In the genomic region with DNA sequence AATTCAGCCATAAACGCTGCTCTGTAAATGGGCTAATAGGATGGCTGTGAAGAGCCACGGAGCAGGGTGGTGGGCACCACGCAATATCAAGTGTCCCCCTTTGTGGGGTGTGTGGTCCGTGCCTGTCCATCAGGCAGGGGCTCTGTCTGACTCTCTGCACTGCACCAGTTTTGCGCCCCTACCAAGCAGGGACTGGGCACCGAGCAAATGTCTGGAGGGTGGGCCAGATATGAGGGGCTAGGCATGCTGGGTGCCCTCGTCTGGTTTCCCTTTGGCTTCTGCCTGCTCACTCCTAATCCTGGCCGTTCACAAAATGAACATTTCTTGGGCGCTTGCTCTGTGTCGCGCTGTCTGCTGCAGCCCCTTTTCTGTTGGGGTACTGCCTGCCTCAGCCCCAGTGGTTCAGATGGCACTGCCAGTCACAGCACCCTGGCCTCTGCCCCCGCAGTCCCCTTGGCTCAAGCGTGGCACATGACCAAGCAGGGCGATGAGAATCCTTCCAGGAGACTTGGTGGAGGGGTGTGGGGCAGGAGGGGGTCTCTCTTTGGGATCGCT, we compare ENCODE assay signal across 15 cellular contexts. TPM values are rescaled to one million over a fixed set of nuclear protein-coding genes. Genes with fewer than 3 reads are reported as not detected.
DNase-seq lines count a peak whose midpoint lies in the region; ATAC-seq lines count a peak whose summit lies in the region.
"Had no signal": no experiment of that assay in that cellular context is flagged by ENCODE, and none has a peak within 500 bp of the region (broad histone marks: within the 10 kb centered on the region; RNA-seq: fewer than 3 reads in every experiment).

No MANE protein-coding gene starts in this region.

- H3K27me3 Mint-ChIP-seq in naive B cell, result no peaks in the 10 kb centered on the region
- H3K27me3 Mint-ChIP-seq: activated CD4-positive, alpha-beta memory T cell treated with anti-CD3 and anti-CD28 coated beads for 36 hours had no signal

- no peak overlapping the region for H3K4me3 ChIP-seq in esophagus (ENCODE audit: low read depth in 1 of 2, low read length in 2 of 2)
- H3K4me3 ChIP-seq: cardiac muscle cell, tibial artery had no signal

- H3K36me3 Mint-ChIP-seq in naive B cell, result peaks cover 0 to 15% of the 10 kb centered on the region in 2 donors

- peaks cover 6 to 7% of the 10 kb centered on the region in 2 donors for H3K9me3 ChIP-seq in esophagus (ENCODE audit: control insufficient read depth in 2 of 2, insufficient read depth in 1 of 2, low read depth in 1 of 2, low read length in 1 of 2)

- peak overlapping the region in 6 of 8 donors; percentile 21 to 90 (median 74) for H3K4me3 Mint-ChIP-seq in naive B cell

- peak overlapping the region in 4 of 6 donors; percentile 7 to 95 (median 77) for H3K27ac Mint-ChIP-seq in naive B cell
- H3K27ac Mint-ChIP-seq: activated CD4-positive, alpha-beta memory T cell treated with anti-CD3 and anti-CD28 coated beads for 36 hours had no signal

- peaks cover 36 to 39% (median 38%) of the 10 kb centered on the region in 3 donors for H3K4me1 Mint-ChIP-seq in naive B cell

- DNase-seq in Right ventricle myocardium superior (peak; percentile 28), left cardiac atrium (no peak), naive B cell (no peak), superior temporal gyrus (ENCODE audit: extremely low spot score) (no peak)
- DNase-seq: activated CD4-positive, alpha-beta memory T cell treated with anti-CD3 and anti-CD28 coated beads for 36 hours; activated naive CD4-positive, alpha-beta T cell; KBM-7; NCI-H1436 treated with DMSO at 0.1 percent for 48 hours; nucleus accumbens; tibial artery had no signal

- 87 to 89% methylated on average over 15 of the region's 15 CpGs for WGBS in esophagus, 2 donors

- peaks cover 13 to 25% of the 10 kb centered on the region in 2 donors for H3K4me1 ChIP-seq in esophagus (ENCODE audit: control insufficient read depth in 2 of 2, insufficient read depth in 2 of 2, low read length in 1 of 2)

- no peak for ATAC-seq in Right ventricle myocardium superior (ENCODE audit: poor library complexity)
- ATAC-seq in left cardiac atrium, result no peak
- ATAC-seq in naive B cell (ENCODE audit: low read depth in 2 of 2), result no peak
- no peak for ATAC-seq in GM19463 (IDR thresholded peaks at IDR 0.05; ENCODE audit: unreplicated experiment)
- no peak for ATAC-seq in HG03565 (IDR thresholded peaks at IDR 0.05; ENCODE audit: unreplicated experiment)
- ATAC-seq in GM18517 (IDR thresholded peaks at IDR 0.05; ENCODE audit: unreplicated experiment), result no peak

- H3K27ac ChIP-seq in esophagus (ENCODE audit: low read depth in 2 of 2, low read length in 1 of 2), result peak overlapping the region; percentile 39 to 49
- H3K27ac ChIP-seq: tibial artery had no signal

- peaks cover 9 to 16% (median 13%) of the 10 kb centered on the region in 7 donors for H3K9me3 Mint-ChIP-seq in naive B cell

- H3K27me3 ChIP-seq in esophagus (ENCODE audit: control insufficient read depth in 1 of 2, insufficient read depth in 2 of 2, low read length in 2 of 2), result no peaks in the 10 kb centered on the region
- H3K27me3 ChIP-seq: cardiac muscle cell, tibial artery had no signal

- intact Hi-C loops in Right ventricle myocardium superior (cut with DNase I) (no loop called here), left cardiac atrium (cut with DNase I) (loop anchor here in 1 of 2 donors (10.0 kb wide), 1 partner anchor 100 kb away; no protein-coding TSS in a partner anchor)

- no peaks in the 10 kb centered on the region for H3K36me3 ChIP-seq in esophagus (ENCODE audit: control insufficient read depth in 2 of 2, insufficient read depth in 2 of 2, low read length in 1 of 2)
- H3K36me3 ChIP-seq: cardiac muscle cell, tibial artery had no signal

RNA-seq across cellular contexts. Expression of gene CELSR1, which starts 37.1 kb away (rescaled TPM):
- 7.6 TPM for total RNA-seq in Right ventricle myocardium superior
- total RNA-seq in left cardiac atrium, result 1 to 10 TPM; 6.5 to 8.1 TPM
- 10 to 100 TPM; 19.8 to 34.8 TPM for polyA plus RNA-seq in esophagus
- polyA plus RNA-seq in naive B cell (ENCODE audit: low read depth in 6 of 6), result 1 to 10 TPM in 5 of 6 donors, under 1 TPM in 1; 0.94 to 3.9 (median 2.1) TPM

RNA-seq across cellular contexts. Expression of gene GRAMD4, which starts 45.7 kb away (rescaled TPM):
- total RNA-seq in Right ventricle myocardium superior (80.7 TPM), left cardiac atrium (10 to 100 TPM; 58.5 to 95.4 TPM)
- polyA plus RNA-seq in esophagus (10 to 100 TPM; 15.6 to 18.0 TPM), naive B cell (ENCODE audit: low read depth in 6 of 6) (10 to 100 TPM in 1 of 6 donors, 1 to 10 TPM in 5; 4.0 to 12.5 (median 6.9) TPM)
